Comparison of ENCODE assay signal across 27 cellular contexts in genomic region chr3:147940846-147941245, GRCh38.
"Had no signal": no experiment of that assay in that cellular context is flagged by ENCODE, and none has a peak within 500 bp of the region (broad histone marks: within the 10 kb centered on the region; RNA-seq: fewer than 3 reads in every experiment).

No MANE protein-coding gene starts in this region.

- H3K36me3 ChIP-seq: cardiac muscle cell, left ventricle myocardium inferior, neutrophil, ovary, stomach, vagina had no signal

- H3K27me3 ChIP-seq: cardiac muscle cell, foreskin keratinocyte, hepatocyte, neutrophil, ovary, stomach, testis, vagina had no signal

- H3K27ac Mint-ChIP-seq: activated naive CD8-positive, alpha-beta T cell treated with anti-CD3 and anti-CD28 coated beads for 36 hours; activated T-cell treated with anti-CD3 and anti-CD28 coated beads, Interleukin-2, amount 50 U/mL, for 24 hours; activated T-helper 17 cell treated with anti-CD3 and anti-CD28 coated beads, Interleukin-2, amount 50 U/mL, for 72 hours; mesothelial cell of epicardium; stimulated activated memory B cell treated with anti-CD40 and anti-IgM and Interleukin-4, amounts not matched to agents 10 μg/mL and 1 μg/mL and 100 μg/mL, for 72 hours; WTC11 had no signal

- H3K4me3 Mint-ChIP-seq: activated naive CD8-positive, alpha-beta T cell treated with anti-CD3 and anti-CD28 coated beads for 36 hours; activated T-cell treated with anti-CD3 and anti-CD28 coated beads, Interleukin-2, amount 50 U/mL, for 24 hours; activated T-helper 17 cell treated with anti-CD3 and anti-CD28 coated beads, Interleukin-2, amount 50 U/mL, for 72 hours; mesothelial cell of epicardium; stimulated activated memory B cell treated with anti-CD40 and anti-IgM and Interleukin-4, amounts not matched to agents 10 μg/mL and 1 μg/mL and 100 μg/mL, for 72 hours; WTC11 had no signal

- H3K27me3 Mint-ChIP-seq: activated naive CD8-positive, alpha-beta T cell treated with anti-CD3 and anti-CD28 coated beads for 36 hours; activated T-cell treated with anti-CD3 and anti-CD28 coated beads, Interleukin-2, amount 50 U/mL, for 24 hours; activated T-helper 17 cell treated with anti-CD3 and anti-CD28 coated beads, Interleukin-2, amount 50 U/mL, for 72 hours; stimulated activated memory B cell treated with anti-CD40 and anti-IgM and Interleukin-4, amounts not matched to agents 10 μg/mL and 1 μg/mL and 100 μg/mL, for 72 hours had no signal

- DNase-seq: activated CD8-positive, alpha-beta memory T cell treated with anti-CD3 and anti-CD28 coated beads for 24 hours; activated CD8-positive, alpha-beta memory T cell treated with anti-CD3 and anti-CD28 coated beads, Interleukin-2, amount 50 U/mL, for 4 hours; activated naive CD4-positive, alpha-beta T cell; activated naive CD8-positive, alpha-beta T cell treated with anti-CD3 and anti-CD28 coated beads for 36 hours; activated T-cell treated with anti-CD3 and anti-CD28 coated beads, Interleukin-2, amount 50 U/mL, for 24 hours; dermis blood vessel endothelial cell; effector memory CD4-positive, alpha-beta T cell; foreskin keratinocyte; glutamatergic neuron; left ventricle myocardium inferior; ovary; psoas muscle; right cardiac atrium; small intestine; stimulated activated CD4-positive, alpha-beta T cell treated with anti-CD3 and anti-CD28 coated beads, Interleukin-15, amount 100 ng/mL, for 24 hours; stomach; T1000; testis; trophoblast cell had no signal

- H3K9me3 Mint-ChIP-seq: activated naive CD8-positive, alpha-beta T cell treated with anti-CD3 and anti-CD28 coated beads for 36 hours; activated T-helper 17 cell treated with anti-CD3 and anti-CD28 coated beads, Interleukin-2, amount 50 U/mL, for 72 hours; mesothelial cell of epicardium; WTC11 had no signal

- H3K4me1 ChIP-seq: left ventricle myocardium inferior, psoas muscle, stomach, testis had no signal

- H2AFZ ChIP-seq: hepatocyte had no signal

- H3K4me1 Mint-ChIP-seq: activated naive CD8-positive, alpha-beta T cell treated with anti-CD3 and anti-CD28 coated beads for 36 hours; activated T-helper 17 cell treated with anti-CD3 and anti-CD28 coated beads, Interleukin-2, amount 50 U/mL, for 72 hours; stimulated activated memory B cell treated with anti-CD40 and anti-IgM and Interleukin-4, amounts not matched to agents 10 μg/mL and 1 μg/mL and 100 μg/mL, for 72 hours had no signal

- H3K79me2 ChIP-seq: hepatocyte had no signal

- H3K9me3 ChIP-seq: left ventricle myocardium inferior, neutrophil, ovary, psoas muscle, stomach, testis, vagina had no signal

- ATAC-seq: activated T-helper 17 cell treated with anti-CD3 and anti-CD28 coated beads, Interleukin-2, amount 50 U/mL, for 72 hours; foreskin keratinocyte; psoas muscle; right cardiac atrium; stimulated activated memory B cell treated with anti-CD40 and anti-IgM and Interleukin-4, amounts not matched to agents 10 μg/mL and 1 μg/mL and 100 μg/mL, for 72 hours; WTC11 had no signal

- H3K4me2 ChIP-seq: hepatocyte had no signal

- H3K4me3 ChIP-seq: cardiac muscle cell, hepatocyte, ovary, stomach, testis, vagina had no signal

- H3K27ac ChIP-seq: cardiac muscle cell, foreskin keratinocyte, hepatocyte, left ventricle myocardium inferior, neutrophil, ovary, psoas muscle, stomach, testis, vagina had no signal

- H3K36me3 Mint-ChIP-seq: activated naive CD8-positive, alpha-beta T cell treated with anti-CD3 and anti-CD28 coated beads for 36 hours; mesothelial cell of epicardium; stimulated activated memory B cell treated with anti-CD40 and anti-IgM and Interleukin-4, amounts not matched to agents 10 μg/mL and 1 μg/mL and 100 μg/mL, for 72 hours; WTC11 had no signal
